ENCODE assay signal across 7 cellular contexts in genomic region chr11:102639656-102640055, GRCh38. TPM values are rescaled to one million over a fixed set of nuclear protein-coding genes. Genes with fewer than 3 reads are reported as not detected.
"Had no signal": no experiment of that assay in that cellular context is flagged by ENCODE, and none has a peak within 500 bp of the region (broad histone marks: within the 10 kb centered on the region; RNA-seq: fewer than 3 reads in every experiment).

No MANE protein-coding gene starts in this region.

- H3K4me3 ChIP-seq: GM23338 had no signal

- DNase-seq: H9, HCEC 1CT, KBM-7 had no signal

- H2AFZ ChIP-seq: GM23338 had no signal

- H3K4me2 ChIP-seq: GM23338 had no signal

RNA-seq across cellular contexts. Expression of gene MMP20, which starts 14.5 kb away (rescaled TPM):
- total RNA-seq: GM23338, H1, H9, HepG2, HT1080 had no signal
